Comparison of ENCODE assay signal across 8 cellular contexts in the genomic region with DNA sequence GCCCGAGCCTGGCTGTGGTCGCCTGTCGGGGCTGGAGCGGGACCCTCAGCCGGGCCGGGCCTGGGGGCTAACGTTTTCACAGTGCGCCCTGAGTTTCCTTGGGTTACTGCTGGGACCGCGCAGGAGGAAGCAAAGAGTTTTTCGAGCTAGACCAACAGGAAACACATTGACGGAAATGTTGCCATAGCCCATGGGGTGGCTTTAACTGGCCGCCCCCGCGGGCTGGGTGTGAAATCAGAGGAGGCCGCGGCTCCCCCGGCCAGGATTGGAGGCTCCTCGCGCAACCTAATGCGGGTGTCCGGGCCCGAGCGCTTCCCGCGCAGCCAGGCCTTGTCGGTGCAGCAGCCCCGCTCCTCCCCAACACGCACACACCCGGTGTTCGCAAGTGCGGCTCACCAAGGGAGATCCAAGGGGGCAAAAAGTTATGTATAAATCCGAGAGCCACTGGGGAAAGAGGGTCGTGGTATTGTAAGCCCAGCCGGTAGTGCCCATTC.
DNase-seq lines count a peak whose midpoint lies in the region; ATAC-seq, FAIRE-seq and TF ChIP-seq lines count a peak whose summit lies in the region.

No MANE protein-coding gene starts in this region.

- H3K4me3 ChIP-seq in BLaER1 (peak overlapping the region; percentile 84), mucosa of rectum (ENCODE audit: low read length in 2 of 2) (peak overlapping the region; percentile 12 to 71)

- peak overlapping the region; percentile 87 for H3K9ac ChIP-seq in BLaER1
- peak overlapping the region; percentile 24 to 56 for H3K9ac ChIP-seq in mucosa of rectum (ENCODE audit: low read depth in 1 of 2, low read length in 2 of 2)

- DNase-seq in NOMO-1 treated with dmso at 0.1 percent for 144 hours (lab: John Stamatoyannopoulos, UW; ENCODE audit: unreplicated experiment) (peak; percentile 64), ecto neural progenitor cell (ENCODE audit: low spot score) (peak; percentile 72), SW 1271 (lab: John Stamatoyannopoulos, UW) (no peak), dedifferentiated amniotic fluid mesenchymal stem cell (ENCODE audit: extremely low spot score) (no peak), D721Med (ENCODE audit: insufficient read length, low spot score) (no peak)

- peak overlapping the region; percentile 94 for H3K27ac ChIP-seq in BLaER1
- peak overlapping the region; percentile 71 to 83 for H3K27ac ChIP-seq in mucosa of rectum (ENCODE audit: low read depth in 2 of 2, low read length in 2 of 2)

- no peak for TF ChIP-seq CTCF in D721Med (IDR thresholded peaks at IDR 0.05; ENCODE audit: insufficient read depth, missing control alignments)

- H3K4me1 ChIP-seq in BLaER1: peaks cover 33% of the 10 kb centered on the region
- peaks cover 2 to 3% of the 10 kb centered on the region in 2 donors for H3K4me1 ChIP-seq in mucosa of rectum (ENCODE audit: control insufficient read depth in 2 of 2, insufficient read depth in 2 of 2, low read length in 2 of 2)

- H3K9me3 ChIP-seq in BLaER1: peaks cover 1% of the 10 kb centered on the region
- H3K9me3 ChIP-seq in mucosa of rectum (ENCODE audit: control insufficient read depth in 2 of 2, low read length in 2 of 2): no peaks in the 10 kb centered on the region

- no peak for ATAC-seq in GM19351 (IDR thresholded peaks at IDR 0.05; ENCODE audit: unreplicated experiment)

- peaks cover 22% of the 10 kb centered on the region for H3K36me3 ChIP-seq in BLaER1
- H3K36me3 ChIP-seq in mucosa of rectum (ENCODE audit: control insufficient read depth in 2 of 2, insufficient read depth in 2 of 2, low read length in 2 of 2): no peaks in the 10 kb centered on the region

- peaks cover 50% of the 10 kb centered on the region for H3K27me3 ChIP-seq in BLaER1
- peaks cover 0 to 14% of the 10 kb centered on the region in 2 donors for H3K27me3 ChIP-seq in mucosa of rectum (ENCODE audit: control insufficient read depth in 2 of 2, insufficient read depth in 2 of 2, low read length in 2 of 2)

- peaks cover 7% of the 10 kb centered on the region; the same call in 1 of the 2 replicates for H4K20me1 ChIP-seq in BLaER1

- FAIRE-seq in D721Med (lab: Jason Lieb, UNC): no peak

- H3K4me2 ChIP-seq in BLaER1: peak overlapping the region; percentile 91

Comparison
In these comparisons a context has a peak if more than half of its experiments do, and no peak if none do; other contexts are left out.
1. DNase-seq: peak in NOMO-1 treated with dmso at 0.1 percent for 144 hours (single experiment) and ecto neural progenitor cell (single experiment); none in SW 1271 (0 of 2), dedifferentiated amniotic fluid mesenchymal stem cell (single experiment) and D721Med (single experiment).